17 cellular contexts compared by ENCODE assay signal in genomic region chr11:118485273-118485672, GRCh38. TPM values are rescaled to one million over a fixed set of nuclear protein-coding genes. Genes with fewer than 3 reads are reported as not detected.
DNase-seq lines count a peak whose midpoint lies in the region; ATAC-seq and TF ChIP-seq lines count a peak whose summit lies in the region.
"Had no signal": no experiment of that assay in that cellular context is flagged by ENCODE, and none has a peak within 500 bp of the region (broad histone marks: within the 10 kb centered on the region; RNA-seq: fewer than 3 reads in every experiment).

No MANE protein-coding gene starts in this region.

- peaks cover 91% of the 10 kb centered on the region for H3K36me3 Mint-ChIP-seq in Caco-2 (ENCODE audit: insufficient read depth, unreplicated experiment)

- no peaks in the 10 kb centered on the region for H4K20me1 ChIP-seq in OCI-LY7 (ENCODE audit: insufficient read depth, low read length)

- no peaks in the 10 kb centered on the region for H3K4me1 Mint-ChIP-seq in Caco-2 (ENCODE audit: low read depth, unreplicated experiment)
- H3K4me1 Mint-ChIP-seq: neural progenitor cell had no signal

- no peaks in the 10 kb centered on the region for H3K9me2 ChIP-seq in OCI-LY7 (ENCODE audit: insufficient read depth, low read length)

- H2AFZ ChIP-seq in OCI-LY7 (ENCODE audit: low read length) (no peak overlapping the region), neuronal stem cell (ENCODE audit: low read length) (no peak overlapping the region)
- H2AFZ ChIP-seq: neural progenitor cell had no signal

- no peak overlapping the region for H3K27ac ChIP-seq in OCI-LY7 (ENCODE audit: low read depth, low read length, poor library complexity, severe bottlenecking)
- H3K27ac ChIP-seq in lower lobe of right lung = no peak overlapping the region
- H3K27ac ChIP-seq in neuronal stem cell (replicated peaks; ENCODE audit: low read length) = no peak overlapping the region
- H3K27ac ChIP-seq: coronary artery, neural progenitor cell, SK-N-MC, transverse colon had no signal

- H3K9me3 ChIP-seq in Caco-2 = no peaks in the 10 kb centered on the region
- no peaks in the 10 kb centered on the region for H3K9me3 ChIP-seq in OCI-LY7 (ENCODE audit: low read length)
- H3K9me3 ChIP-seq in lower lobe of right lung = no peaks in the 10 kb centered on the region
- peaks cover 0 to 3% of the 10 kb centered on the region in 2 donors for H3K9me3 ChIP-seq in neuronal stem cell (replicated peaks in 1 of 2; ENCODE audit: control insufficient read depth in 2 of 2, insufficient read depth in 1 of 2, low read depth in 1 of 2, low read length in 2 of 2)
- H3K9me3 ChIP-seq: transverse colon had no signal

- no peak overlapping the region for H2BK120ac ChIP-seq in neuronal stem cell (ENCODE audit: low read depth, low read length)

- no peaks in the 10 kb centered on the region for H3K27me3 Mint-ChIP-seq in Caco-2 (ENCODE audit: insufficient read depth, unreplicated experiment)
- H3K27me3 Mint-ChIP-seq: CD4-positive, CD25-positive, alpha-beta regulatory T cell had no signal

- H3K14ac ChIP-seq in neuronal stem cell (ENCODE audit: low read length) = no peak overlapping the region

- no peak overlapping the region for H2BK5ac ChIP-seq in neuronal stem cell (ENCODE audit: low read length)

- H3K9me3 Mint-ChIP-seq in Caco-2 (ENCODE audit: unreplicated experiment) = no peaks in the 10 kb centered on the region
- H3K9me3 Mint-ChIP-seq: CD4-positive, CD25-positive, alpha-beta regulatory T cell; neural progenitor cell had no signal

- no peak overlapping the region for H2BK15ac ChIP-seq in neuronal stem cell (ENCODE audit: low read length)

- no peaks in the 10 kb centered on the region for H3K4me1 ChIP-seq in Caco-2
- no peaks in the 10 kb centered on the region for H3K4me1 ChIP-seq in OCI-LY7 (ENCODE audit: insufficient read depth, low read length, poor library complexity, severe bottlenecking)
- H3K4me1 ChIP-seq in lower lobe of right lung = no peaks in the 10 kb centered on the region
- H3K4me1 ChIP-seq in neuronal stem cell (ENCODE audit: control insufficient read depth in 2 of 2, insufficient read depth in 1 of 2, low read depth in 1 of 2, low read length in 2 of 2) = no peaks in the 10 kb centered on the region
- H3K4me1 ChIP-seq: neural progenitor cell, transverse colon had no signal

- intact Hi-C loops in Caco-2 (cut with micrococcal nuclease; ENCODE audit: unreplicated experiment) = loop anchor here (5.0 kb wide), 1 partner anchor 288 kb away; no protein-coding TSS in a partner anchor
- intact Hi-C loops in OCI-LY7 (cut with micrococcal nuclease; ENCODE audit: unreplicated experiment) = loop anchor here (5.0 kb wide), 1 partner anchor 188 kb away; no protein-coding TSS in a partner anchor
- intact Hi-C loops in lower lobe of right lung (cut with DNase I) = no loop called here

- no peaks in the 10 kb centered on the region for H3K79me2 ChIP-seq in OCI-LY7 (ENCODE audit: insufficient read depth, low read depth, low read length)

- H2AK5ac ChIP-seq in neuronal stem cell (ENCODE audit: low read depth, low read length) = no peak overlapping the region

- no peak overlapping the region for H3K27ac Mint-ChIP-seq in Caco-2 (ENCODE audit: unreplicated experiment)
- H3K27ac Mint-ChIP-seq: neural progenitor cell had no signal

- TF ChIP-seq CTCF in AG09319 (IDR thresholded peaks at IDR 0.05; ENCODE audit: low read depth, low read length) (peak; percentile 3), Caco-2 (IDR thresholded peaks at IDR 0.05; ENCODE audit: insufficient read depth in 1 of 2, low read depth in 1 of 2, low read length in 1 of 2, severe bottlenecking in 1 of 2, unreplicated experiment in 1 of 2) (no peak), OCI-LY7 (conservative IDR thresholded peaks at IDR 0.05; ENCODE audit: low read length) (peak; percentile 67), fibroblast of pulmonary artery (IDR thresholded peaks at IDR 0.05; ENCODE audit: low read length, missing control alignments) (peak; percentile 17), lower lobe of right lung (IDR thresholded peaks at IDR 0.05) (no peak)

- POLR2A ChIA-PET in Caco-2 (lab: Charles Lee) = no interaction called here
- POLR2A ChIA-PET in OCI-LY7 (lab: Charles Lee) = interaction anchor here (0.6 to 0.8 kb wide), 2 partner anchors 83 to 347 kb away, joined by 3 read pairs; no protein-coding TSS in a partner anchor

- H3K4me3 Mint-ChIP-seq in Caco-2 (ENCODE audit: unreplicated experiment) = no peak overlapping the region
- H3K4me3 Mint-ChIP-seq: CD4-positive, CD25-positive, alpha-beta regulatory T cell; neural progenitor cell had no signal

- H3K18ac ChIP-seq in neuronal stem cell (ENCODE audit: low read length) = no peak overlapping the region

- H3K4me2 ChIP-seq in OCI-LY7 (ENCODE audit: low read length) (no peak overlapping the region), neuronal stem cell (ENCODE audit: insufficient read depth, low read length, poor library complexity, severe bottlenecking) (no peak overlapping the region)
- H3K4me2 ChIP-seq: neural progenitor cell had no signal

- CTCF ChIA-PET in Caco-2 (lab: Charles Lee) = no interaction called here
- CTCF ChIA-PET in OCI-LY7 (lab: Charles Lee; ENCODE audit: unreplicated experiment) = no interaction called here

- no peak for ATAC-seq in GM19395 (IDR thresholded peaks at IDR 0.05; ENCODE audit: unreplicated experiment)
- ATAC-seq in lower lobe of right lung = no peak
- ATAC-seq: sciatic nerve had no signal

- H3K79me1 ChIP-seq in neuronal stem cell (ENCODE audit: low read depth, low read length) = no peaks in the 10 kb centered on the region

- H3K23ac ChIP-seq in neuronal stem cell (ENCODE audit: low read depth, low read length, poor library complexity) = no peak overlapping the region

- H3K4ac ChIP-seq in neuronal stem cell (ENCODE audit: low read length) = no peak overlapping the region

- H3K36me3 ChIP-seq in Caco-2 (ENCODE audit: control insufficient read depth, insufficient read depth, low read length) = peaks cover 9% of the 10 kb centered on the region
- H3K36me3 ChIP-seq in OCI-LY7 (ENCODE audit: insufficient read depth, low read length) = peaks cover 89% of the 10 kb centered on the region
- peaks cover 96% of the 10 kb centered on the region for H3K36me3 ChIP-seq in lower lobe of right lung
- H3K36me3 ChIP-seq in neuronal stem cell (replicated peaks in 1 of 2; ENCODE audit: control insufficient read depth in 2 of 2, insufficient read depth in 2 of 2, low read length in 2 of 2) = peaks cover 35 to 95% of the 10 kb centered on the region in 2 donors

- no peak overlapping the region for H4K91ac ChIP-seq in neuronal stem cell (ENCODE audit: low read depth, low read length, poor library complexity)

- H3K4me3 ChIP-seq in Caco-2 (ENCODE audit: low read depth, low read length) = no peak overlapping the region
- H3K4me3 ChIP-seq in OCI-LY7 (ENCODE audit: low read depth, low read length, poor library complexity, severe bottlenecking) = no peak overlapping the region
- no peak overlapping the region for H3K4me3 ChIP-seq in fibroblast of pulmonary artery (replicated peaks; ENCODE audit: low read depth, low read length)
- H3K4me3 ChIP-seq in lower lobe of right lung = no peak overlapping the region
- no peak overlapping the region for H3K4me3 ChIP-seq in neuronal stem cell (ENCODE audit: low read length in 2 of 2)
- H3K4me3 ChIP-seq: coronary artery, neural progenitor cell, SK-N-MC, transverse colon had no signal

- H4K8ac ChIP-seq in neuronal stem cell (ENCODE audit: low read depth, low read length) = no peak overlapping the region

- H3K27me3 ChIP-seq in Caco-2 (replicated peaks; ENCODE audit: control insufficient read depth, insufficient read depth, low read length) (no peaks in the 10 kb centered on the region), lower lobe of right lung (ENCODE audit: low read depth) (no peaks in the 10 kb centered on the region), neuronal stem cell (ENCODE audit: control insufficient read depth in 3 of 3, insufficient read depth in 3 of 3, low read depth in 1 of 3, low read length in 3 of 3) (no peaks in the 10 kb centered on the region)
- H3K27me3 ChIP-seq: neural progenitor cell, transverse colon had no signal

- H3K9ac ChIP-seq in neuronal stem cell (ENCODE audit: low read depth, low read length, poor library complexity) = no peak overlapping the region
- H3K9ac ChIP-seq: neural progenitor cell had no signal

- DNase-seq in AG09319 (ENCODE audit: extremely low read depth, low read depth) (no peak), Caco-2 (no peak), OCI-LY7 (ENCODE audit: low spot score) (no peak), fibroblast of pulmonary artery (ENCODE audit: low read depth) (peak; percentile 4), amniotic stem cell (lab: John Stamatoyannopoulos, UW) (no peak), lower lobe of right lung (no peak), neuronal stem cell (ENCODE audit: low spot score) (no peak)
- DNase-seq: activated T-cell treated with anti-CD3 and anti-CD28 coated beads, Interleukin-2, amount 50 U/mL, for 1 hour; CD4-positive, CD25-positive, alpha-beta regulatory T cell; NCI-H2171; stimulated activated CD4-positive, alpha-beta T cell treated with anti-CD3 and anti-CD28 coated beads, Interleukin-2, amount 100 ng/mL, for 48 hours; transverse colon had no signal

- H2BK12ac ChIP-seq in neuronal stem cell (ENCODE audit: low read length) = no peak overlapping the region

- BruUV-seq in Caco-2 (replicated peaks; lab: Mats Ljungman, UMichigan) (TSS peak; percentile 17), OCI-LY7 (replicated peaks; lab: Mats Ljungman, UMichigan) (TSS peak; percentile 41)

RNA-seq across cellular contexts. Expression of gene TTC36, which starts 42.0 kb away (rescaled TPM):
- 1.2 and 3.3 TPM in 2 replicates for total RNA-seq in Caco-2 (2022)
- total RNA-seq in OCI-LY7 (2014; rRNA removed; shearing (Covaris generic)) = not detected in 2 replicates
- total RNA-seq in OCI-LY7 (2022) = 0.65 and 0.82 TPM in 2 replicates
- total RNA-seq in lower lobe of right lung = 1.0 TPM
- polyA plus RNA-seq in neuronal stem cell (2013, experiment 1 of 2) = 0.24 TPM
- 0.18 TPM for polyA plus RNA-seq in neuronal stem cell (2013, experiment 2 of 2)
- total RNA-seq: CD4-positive, CD25-positive, alpha-beta regulatory T cell had no signal

RNA-seq across cellular contexts. Expression of gene TMEM25, which starts 45.7 kb away (rescaled TPM):
- total RNA-seq in Caco-2 (2022) (53.8 and 63.1 TPM in 2 replicates), OCI-LY7 (2022) (10.7 and 11.7 TPM in 2 replicates), lower lobe of right lung (18.3 TPM)
- total RNA-seq in OCI-LY7 (2014; rRNA removed; shearing (Covaris generic)) = 14.0 and 16.0 TPM in 2 replicates
- 22.8 TPM for polyA plus RNA-seq in neuronal stem cell (2013, experiment 1 of 2)
- polyA plus RNA-seq in neuronal stem cell (2013, experiment 2 of 2) = 22.8 TPM

RNA-seq across cellular contexts. Expression of gene KMT2A, which starts 49.0 kb away (rescaled TPM):
- 93.9 and 107 TPM in 2 replicates for total RNA-seq in Caco-2 (2022)
- 55.8 and 58.8 TPM in 2 replicates for total RNA-seq in OCI-LY7 (2014; rRNA removed; shearing (Covaris generic))
- total RNA-seq in OCI-LY7 (2022) = 90.0 and 96.4 TPM in 2 replicates
- 66.3 TPM for total RNA-seq in lower lobe of right lung
- 15.7 TPM for polyA plus RNA-seq in neuronal stem cell (2013, experiment 1 of 2)
- polyA plus RNA-seq in neuronal stem cell (2013, experiment 2 of 2) = 16.0 TPM

Comparison
In these comparisons a context has a peak if more than half of its experiments do, and no peak if none do; other contexts are left out.
1. CTCF ChIP-seq: peak in AG09319 (single experiment), OCI-LY7 (single experiment) and fibroblast of pulmonary artery (single experiment); none in Caco-2 (0 of 2) and lower lobe of right lung (single experiment).